15 cellular contexts compared by ENCODE assay signal in the genomic region with DNA sequence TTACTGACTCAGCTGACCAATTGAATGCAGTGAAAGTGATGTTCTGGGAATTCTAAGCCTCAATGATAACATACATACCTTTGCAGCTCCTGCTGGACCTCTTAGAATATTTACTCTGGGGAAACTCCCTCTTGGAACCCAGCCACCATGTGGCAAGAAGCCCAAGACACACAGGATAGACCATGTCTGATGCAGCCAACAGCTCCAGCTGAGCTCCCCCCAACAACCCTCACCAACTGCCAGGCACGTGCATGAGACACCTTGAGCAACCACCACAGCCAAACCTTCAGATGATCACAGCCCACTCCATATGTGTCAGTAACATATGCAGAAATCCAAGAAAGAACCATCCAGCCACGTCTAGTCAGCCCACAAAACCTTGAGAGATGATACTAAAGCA. TPM values are rescaled to one million over a fixed set of nuclear protein-coding genes. Genes with fewer than 3 reads are reported as not detected.
DNase-seq lines count a peak whose midpoint lies in the region; ATAC-seq, FAIRE-seq and TF ChIP-seq lines count a peak whose summit lies in the region.
"Had no signal": no experiment of that assay in that cellular context is flagged by ENCODE, and none has a peak within 500 bp of the region (broad histone marks: within the 10 kb centered on the region; RNA-seq: fewer than 3 reads in every experiment).

No MANE protein-coding gene starts in this region.

- H3K27me3 ChIP-seq in CD4-positive, alpha-beta memory T cell (ENCODE audit: insufficient read depth, low read length): no peaks in the 10 kb centered on the region
- H3K27me3 ChIP-seq in astrocyte (ENCODE audit: insufficient read depth, low read length): no peaks in the 10 kb centered on the region
- no peaks in the 10 kb centered on the region for H3K27me3 ChIP-seq in neutrophil
- H3K27me3 ChIP-seq in H7 (ENCODE audit: control insufficient read depth, insufficient read depth, low read length): no peaks in the 10 kb centered on the region
- H3K27me3 ChIP-seq: breast epithelium had no signal

- ATAC-seq in GM18502 (IDR thresholded peaks at IDR 0.05; ENCODE audit: poor library complexity, unreplicated experiment): no peak

- no peak overlapping the region for H3K4me3 ChIP-seq in CD4-positive, alpha-beta memory T cell (ENCODE audit: low read length in 2 of 2)
- H3K4me3 ChIP-seq in NB4 (ENCODE audit: low read depth, low read length) (no peak overlapping the region), astrocyte (ENCODE audit: insufficient read depth, low read depth, low read length) (no peak overlapping the region), neutrophil (ENCODE audit: low read depth in 1 of 2, low read length in 1 of 2) (no peak overlapping the region), H7 (ENCODE audit: insufficient read depth, low read depth, low read length) (no peak overlapping the region)
- H3K4me3 ChIP-seq: breast epithelium had no signal

- peak overlapping the region in 6 of 8 donors; percentile 10 to 93 (median 44) for H3K4me3 Mint-ChIP-seq in CD4-positive, alpha-beta memory T cell
- H3K4me3 Mint-ChIP-seq in astrocyte (ENCODE audit: unreplicated experiment): no peak overlapping the region
- H3K4me3 Mint-ChIP-seq: endodermal cell had no signal

- peak overlapping the region; percentile 6 to 95 (median 85) for H3K27ac Mint-ChIP-seq in CD4-positive, alpha-beta memory T cell
- no peak overlapping the region for H3K27ac Mint-ChIP-seq in astrocyte (ENCODE audit: unreplicated experiment)

- H3K27ac ChIP-seq in CD4-positive, alpha-beta memory T cell (ENCODE audit: low read depth, low read length): no peak overlapping the region
- H3K27ac ChIP-seq in astrocyte (ENCODE audit: low read depth, low read length) (no peak overlapping the region), neutrophil (peak overlapping the region; percentile 75)

- POLR2A ChIA-PET in CD4-positive, alpha-beta memory T cell (lab: Charles Lee; ENCODE audit: partially characterized antibody): interaction anchor here (0.6 to 5.2 kb wide), 9 partner anchors 9 to 79 kb away, joined by 3 to 61 read pairs (median 5); no protein-coding TSS in a partner anchor

- CTCF ChIA-PET in CD4-positive, alpha-beta memory T cell (lab: Charles Lee; ENCODE audit: partially characterized antibody): interaction anchor here (0.6 to 4.0 kb wide), 8 partner anchors 16 to 223 kb away, joined by 3 to 38 read pairs (median 10); no protein-coding TSS in a partner anchor

- intact Hi-C loops in CD4-positive, alpha-beta memory T cell (cut with micrococcal nuclease): loop anchor here (2.0 to 5.0 kb wide), 3 partner anchors 15 to 49 kb away; no protein-coding TSS in a partner anchor

- FAIRE-seq in astrocyte (lab: Jason Lieb, UNC): no peak
- FAIRE-seq: islet of Langerhans had no signal

- H3K9ac ChIP-seq in astrocyte (ENCODE audit: low read length): no peak overlapping the region

- peaks cover 39% of the 10 kb centered on the region for H3K4me1 ChIP-seq in CD4-positive, alpha-beta memory T cell (ENCODE audit: insufficient read depth, low read length)
- peaks cover 21% of the 10 kb centered on the region for H3K4me1 ChIP-seq in astrocyte (ENCODE audit: insufficient read depth, low read length)
- H3K4me1 ChIP-seq in neutrophil (ENCODE audit: control insufficient read depth in 1 of 2, insufficient read depth in 1 of 2, low read depth in 1 of 2, low read length in 1 of 2): peaks cover 15 to 16% of the 10 kb centered on the region in 2 experiments
- H3K4me1 ChIP-seq: breast epithelium had no signal

- TF ChIP-seq POLR2A in NB4 (IDR thresholded peaks at IDR 0.05; ENCODE audit: extremely low read depth, insufficient read length): no peak

- peaks cover 36 to 60% (median 51%) of the 10 kb centered on the region in 4 donors for H3K4me1 Mint-ChIP-seq in CD4-positive, alpha-beta memory T cell
- peaks cover 12% of the 10 kb centered on the region for H3K4me1 Mint-ChIP-seq in astrocyte (ENCODE audit: low read depth, unreplicated experiment)

- H3K4me2 ChIP-seq in astrocyte (ENCODE audit: low read length): no peak overlapping the region

- no peaks in the 10 kb centered on the region for H3K9me3 ChIP-seq in CD4-positive, alpha-beta memory T cell (ENCODE audit: control insufficient read depth in 1 of 2, low read length in 2 of 2)
- H3K9me3 ChIP-seq in astrocyte (ENCODE audit: insufficient read depth, low read depth, low read length) (no peaks in the 10 kb centered on the region), neutrophil (no peaks in the 10 kb centered on the region)
- H3K9me3 ChIP-seq: breast epithelium had no signal

- H3K36me3 Mint-ChIP-seq in CD4-positive, alpha-beta memory T cell: no peaks in the 10 kb centered on the region
- H3K36me3 Mint-ChIP-seq in astrocyte (ENCODE audit: low read depth, unreplicated experiment): peaks cover 8% of the 10 kb centered on the region

- DNase-seq in CD4-positive, alpha-beta memory T cell: no peak
- DNase-seq in NB4 (ENCODE audit: low read depth) (peak; percentile 14), astrocyte (ENCODE audit: low read depth) (peak; percentile 29), H7 (no peak), RKO (ENCODE audit: low spot score) (no peak)
- DNase-seq: endodermal cell; NCI-H187 treated with DMSO at 0.1 percent for 48 hours; NCI-H82; Right ventricle myocardium superior; stimulated activated CD4-positive, alpha-beta T cell treated with anti-CD3 and anti-CD28 coated beads, Interleukin-4, amount 100 ng/mL, for 24 hours; stimulated activated naive CD4-positive, alpha-beta T cell had no signal

- no peaks in the 10 kb centered on the region for H3K36me3 ChIP-seq in CD4-positive, alpha-beta memory T cell (ENCODE audit: insufficient read depth, low read length)
- no peaks in the 10 kb centered on the region for H3K36me3 ChIP-seq in astrocyte (ENCODE audit: insufficient read depth, low read length)
- no peaks in the 10 kb centered on the region for H3K36me3 ChIP-seq in neutrophil
- no peaks in the 10 kb centered on the region for H3K36me3 ChIP-seq in H7 (replicated peaks; ENCODE audit: control insufficient read depth, insufficient read depth, low read length)
- H3K36me3 ChIP-seq: breast epithelium had no signal

- TF ChIP-seq CTCF in NB4 (IDR thresholded peaks at IDR 0.05; ENCODE audit: low read depth, low read length): no peak
- no peak for TF ChIP-seq CTCF in astrocyte (IDR thresholded peaks at IDR 0.05; ENCODE audit: insufficient read depth, low read depth, low read length)
- no peak for TF ChIP-seq CTCF in neutrophil (IDR thresholded peaks at IDR 0.05)

- peaks cover 86% of the 10 kb centered on the region for H4K20me1 ChIP-seq in astrocyte (ENCODE audit: insufficient read depth, low read length)

- H3K79me2 ChIP-seq in astrocyte (ENCODE audit: insufficient read depth, low read length): peaks cover 84% of the 10 kb centered on the region

- H3K27me3 Mint-ChIP-seq in CD4-positive, alpha-beta memory T cell: no peaks in the 10 kb centered on the region
- no peaks in the 10 kb centered on the region for H3K27me3 Mint-ChIP-seq in astrocyte (ENCODE audit: low read depth, unreplicated experiment)

- H3K9me3 Mint-ChIP-seq in CD4-positive, alpha-beta memory T cell: peaks cover 0 to 4% (median 0%) of the 10 kb centered on the region in 8 donors
- peaks cover 6% of the 10 kb centered on the region for H3K9me3 Mint-ChIP-seq in astrocyte (ENCODE audit: unreplicated experiment)

- no peak overlapping the region for H2AFZ ChIP-seq in astrocyte (ENCODE audit: low read depth, low read length)

RNA-seq across cellular contexts. Expression of a gene that starts 53.0 kb away (rescaled TPM):
- total RNA-seq in CD4-positive, alpha-beta memory T cell: 10 to 100 TPM; 46.3 to 48.5 TPM
- 1 to 10 TPM; 1.4 to 2.8 TPM for polyA plus RNA-seq in CD4-positive, alpha-beta memory T cell
- total RNA-seq in astrocyte: 22.9 and 28.5 TPM in 2 replicates
- total RNA-seq in H7 (2014; rRNA removed; shearing (Covaris generic)): 7.6 and 7.8 TPM in 2 replicates

Comparison
In these comparisons a context has a peak if more than half of its experiments do, and no peak if none do; other contexts are left out.
1. DNase-seq: peak in NB4 (single experiment) and astrocyte (single experiment); none in CD4-positive, alpha-beta memory T cell (0 of 5), H7 (single experiment) and RKO (single experiment).